8 cellular contexts compared by ENCODE assay signal in genomic region chr20:60057866-60058807, GRCh38.
DNase-seq lines count a peak whose midpoint lies in the region; ATAC-seq and TF ChIP-seq lines count a peak whose summit lies in the region.

No MANE protein-coding gene starts in this region.

- no peak for TF ChIP-seq POLR2A in sigmoid colon (IDR thresholded peaks at IDR 0.05)

- WGBS in sigmoid colon, 2 donors = 47 to 71% methylated on average over 20 of the region's 20 CpGs

- H3K27ac ChIP-seq in sigmoid colon = peak overlapping the region in 1 of 4 donors; percentile 14

- H3K36me3 ChIP-seq in sigmoid colon = no peaks in the 10 kb centered on the region

- H3K4me1 ChIP-seq in sigmoid colon = peaks cover 0 to 3% (median 0%) of the 10 kb centered on the region in 4 donors

- H3K4me3 ChIP-seq in sigmoid colon = no peak overlapping the region

- TF ChIP-seq CTCF in sigmoid colon (IDR thresholded peaks at IDR 0.05) = no peak

- peak; percentile 47 for ATAC-seq in GM21423 (IDR thresholded peaks at IDR 0.05; ENCODE audit: unreplicated experiment)
- ATAC-seq in Right ventricle myocardium superior (ENCODE audit: poor library complexity) = peak; percentile 44
- ATAC-seq in HG02840 (IDR thresholded peaks at IDR 0.05; ENCODE audit: low FRiP score, unreplicated experiment) = no peak

- no peak for TF ChIP-seq EP300 in sigmoid colon (IDR thresholded peaks at IDR 0.05)

- H3K27me3 ChIP-seq in sigmoid colon = peaks cover 0 to 17% (median 8%) of the 10 kb centered on the region in 3 donors

- H3K9me3 ChIP-seq in sigmoid colon = no peaks in the 10 kb centered on the region

- peak; percentile 97 for DNase-seq in NCI-H2107 treated with DMSO at 0.1 percent for 48 hours (lab: John Stamatoyannopoulos, UW; ENCODE audit: unreplicated experiment)
- peak; percentile 62 for DNase-seq in activated CD8-positive, alpha-beta memory T cell treated with anti-CD3 and anti-CD28 coated beads, Interleukin-2, amount 50 U/mL, for 48 hours
- DNase-seq in Right ventricle myocardium superior = peak; percentile 72
- DNase-seq in sigmoid colon = peak; percentile 61
- no peak for DNase-seq in epidermal melanocyte (ENCODE audit: insufficient read length, low spot score)
- DNase-seq in glomerular visceral epithelial cell (ENCODE audit: extremely low spot score) = no peak

- intact Hi-C loops in Right ventricle myocardium superior (cut with DNase I) (loop anchor here (10.0 kb wide), 2 partner anchors 157 to 207 kb away; no protein-coding TSS in a partner anchor), sigmoid colon (cut with DNase I) (no loop called here)

Comparison
In these comparisons a context has a peak if more than half of its experiments do, and no peak if none do; other contexts are left out.
1. DNase-seq: peak in NCI-H2107 treated with DMSO at 0.1 percent for 48 hours (single experiment), activated CD8-positive, alpha-beta memory T cell treated with anti-CD3 and anti-CD28 coated beads, Interleukin-2, amount 50 U/mL, for 48 hours (single experiment), Right ventricle myocardium superior (single experiment) and sigmoid colon (single experiment); none in epidermal melanocyte (single experiment) and glomerular visceral epithelial cell (single experiment).